In the genomic region with DNA sequence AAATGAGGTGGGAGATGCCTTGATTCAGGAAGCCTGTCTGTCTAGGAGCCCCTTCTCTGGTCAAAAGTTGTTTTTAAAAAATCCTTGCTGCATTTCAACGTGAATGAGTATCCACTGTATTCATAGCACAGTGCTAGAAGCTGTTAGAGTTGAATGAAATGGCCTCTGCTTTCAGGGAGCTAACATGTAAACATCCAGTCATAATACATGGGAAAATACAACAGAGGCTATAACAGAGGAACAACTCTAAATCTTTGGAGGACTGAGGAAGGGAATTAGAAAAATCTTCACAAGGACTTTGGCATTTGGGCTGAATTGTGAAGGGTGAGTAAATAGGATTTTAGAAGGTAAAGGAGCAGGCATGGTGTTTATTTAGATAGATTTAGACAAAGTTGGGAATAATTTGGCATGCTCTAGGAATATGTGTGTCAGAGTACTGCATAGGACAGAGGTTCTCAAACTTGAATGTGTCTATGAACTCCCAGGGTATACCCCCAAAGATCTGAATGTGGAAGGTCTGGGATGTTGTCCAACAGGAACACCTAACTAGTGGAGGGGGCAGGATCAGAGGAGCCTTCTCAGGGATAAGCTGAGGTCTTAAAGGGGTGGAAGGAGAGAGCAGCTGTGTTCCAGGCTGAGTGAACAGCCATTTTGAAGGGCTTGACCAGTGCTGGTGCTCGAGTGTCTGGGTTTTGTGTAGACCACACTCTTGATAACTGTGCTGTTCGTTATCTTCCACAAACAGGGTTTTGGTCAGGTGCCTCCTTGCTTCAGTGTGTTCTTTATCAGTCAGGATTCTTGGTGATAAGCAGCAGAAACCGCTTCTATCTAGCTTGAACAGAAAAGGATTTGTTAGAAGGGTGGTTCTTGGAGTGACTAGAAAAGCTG, we compare ENCODE assay signal across 11 cellular contexts. TPM values are rescaled to one million over a fixed set of nuclear protein-coding genes. Genes with fewer than 3 reads are reported as not detected.
DNase-seq lines count a peak whose midpoint lies in the region; ATAC-seq, FAIRE-seq and TF ChIP-seq lines count a peak whose summit lies in the region.
"Had no signal": no experiment of that assay in that cellular context is flagged by ENCODE, and none has a peak within 500 bp of the region (broad histone marks: within the 10 kb centered on the region; RNA-seq: fewer than 3 reads in every experiment).

No MANE protein-coding gene starts in this region.

- no peak for ATAC-seq in upper lobe of right lung
- ATAC-seq: activated CD8-positive, alpha-beta T cell treated with anti-CD3 and anti-CD28 coated beads for 36 hours had no signal

- no peaks in the 10 kb centered on the region for H3K9me3 Mint-ChIP-seq in activated CD4-positive, alpha-beta memory T cell treated with anti-CD3 and anti-CD28 coated beads, Interleukin-2, amount 10 ng/mL, durations not matched to agents 7 days and 5 days
- H3K9me3 Mint-ChIP-seq: activated CD8-positive, alpha-beta T cell treated with anti-CD3 and anti-CD28 coated beads for 36 hours had no signal

- DNase-seq in left ventricle myocardium inferior (no peak), cardiac septum (ENCODE audit: low spot score) (no peak), kidney (no peak), upper lobe of right lung (no peak), caudate nucleus (lab: John Stamatoyannopoulos, UW) (no peak), NOMO-1 treated with dmso at 0.1 percent for 144 hours (lab: John Stamatoyannopoulos, UW; ENCODE audit: unreplicated experiment) (no peak)
- DNase-seq in activated CD4-positive, alpha-beta memory T cell treated with anti-CD3 and anti-CD28 coated beads, Interleukin-2, amount 10 ng/mL, durations not matched to agents 7 days and 5 days, result no peak
- DNase-seq in activated effector memory CD4-positive, alpha-beta T cell treated with Interleukin-2 at 50 U/mL for 16 hours, result no peak
- DNase-seq: activated CD8-positive, alpha-beta T cell treated with anti-CD3 and anti-CD28 coated beads for 36 hours; cerebellar nuclear complex; heart right ventricle had no signal

- no peaks in the 10 kb centered on the region for H3K27me3 ChIP-seq in left ventricle myocardium inferior (ENCODE audit: low read depth)
- no peaks in the 10 kb centered on the region for H3K27me3 ChIP-seq in upper lobe of right lung
- H3K27me3 ChIP-seq: heart right ventricle had no signal

- H3K9me3 ChIP-seq in left ventricle myocardium inferior (replicated peaks) (no peaks in the 10 kb centered on the region), kidney (ENCODE audit: control insufficient read depth in 1 of 2, low read length in 2 of 2) (no peaks in the 10 kb centered on the region), upper lobe of right lung (no peaks in the 10 kb centered on the region)
- H3K9me3 ChIP-seq: heart right ventricle had no signal

- H3K27ac Mint-ChIP-seq in activated CD4-positive, alpha-beta memory T cell treated with anti-CD3 and anti-CD28 coated beads, Interleukin-2, amount 10 ng/mL, durations not matched to agents 7 days and 5 days, result peak overlapping the region; percentile 21

- CTCF ChIA-PET in activated CD4-positive, alpha-beta memory T cell treated with anti-CD3 and anti-CD28 coated beads, Interleukin-2, amount 10 ng/mL, durations not matched to agents 7 days and 5 days (lab: Charles Lee), result interaction anchor here (0.8 to 1.4 kb wide), 3 partner anchors 12 to 99 kb away, joined by 3 to 6 read pairs (median 4); no protein-coding TSS in a partner anchor

- H3K4me1 Mint-ChIP-seq in activated CD4-positive, alpha-beta memory T cell treated with anti-CD3 and anti-CD28 coated beads, Interleukin-2, amount 10 ng/mL, durations not matched to agents 7 days and 5 days, result peaks cover 68% of the 10 kb centered on the region

- TF ChIP-seq CTCF in left ventricle myocardium inferior (IDR thresholded peaks at IDR 0.05; ENCODE audit: borderline replicate concordance), result no peak
- no peak for TF ChIP-seq CTCF in kidney (IDR thresholded peaks at IDR 0.05; ENCODE audit: borderline replicate concordance, extremely low read depth, insufficient read depth)
- TF ChIP-seq CTCF in upper lobe of right lung (IDR thresholded peaks at IDR 0.05), result no peak

- intact Hi-C loops in left ventricle myocardium inferior (cut with micrococcal nuclease) (no loop called here), cardiac septum (cut with DNase I) (no loop called here), kidney (cut with DNase I) (no loop called here), upper lobe of right lung (cut with DNase I) (no loop called here)

- H3K27ac ChIP-seq in left ventricle myocardium inferior (replicated peaks), result peak overlapping the region; percentile 7
- H3K27ac ChIP-seq in kidney (ENCODE audit: low read depth in 2 of 2, low read length in 2 of 2), result peak overlapping the region in 1 of 2 donors; percentile 41
- H3K27ac ChIP-seq in upper lobe of right lung, result peak overlapping the region; percentile 5
- H3K27ac ChIP-seq in caudate nucleus (ENCODE audit: low read depth, low read length), result no peak overlapping the region

- H3K9ac ChIP-seq in kidney (ENCODE audit: low read length in 2 of 2), result peak overlapping the region; percentile 10 to 17

- peaks cover 46% of the 10 kb centered on the region for H3K36me3 Mint-ChIP-seq in activated CD4-positive, alpha-beta memory T cell treated with anti-CD3 and anti-CD28 coated beads, Interleukin-2, amount 10 ng/mL, durations not matched to agents 7 days and 5 days (ENCODE audit: low read depth)

- peaks cover 72% of the 10 kb centered on the region for H3K4me1 ChIP-seq in left ventricle myocardium inferior
- peaks cover 13 to 29% of the 10 kb centered on the region in 2 donors for H3K4me1 ChIP-seq in kidney (ENCODE audit: control insufficient read depth in 1 of 2, insufficient read depth in 1 of 2, low read depth in 1 of 2, low read length in 2 of 2)
- peaks cover 45% of the 10 kb centered on the region for H3K4me1 ChIP-seq in upper lobe of right lung

- no peak overlapping the region for H3K4me3 Mint-ChIP-seq in activated CD4-positive, alpha-beta memory T cell treated with anti-CD3 and anti-CD28 coated beads, Interleukin-2, amount 10 ng/mL, durations not matched to agents 7 days and 5 days
- H3K4me3 Mint-ChIP-seq: activated CD8-positive, alpha-beta T cell treated with anti-CD3 and anti-CD28 coated beads for 36 hours had no signal

- peaks cover 8% of the 10 kb centered on the region for H3K36me3 ChIP-seq in left ventricle myocardium inferior
- H3K36me3 ChIP-seq in kidney (ENCODE audit: control insufficient read depth in 1 of 2, insufficient read depth in 2 of 2, low read length in 2 of 2), result no peaks in the 10 kb centered on the region
- H3K36me3 ChIP-seq in upper lobe of right lung, result peaks cover 5% of the 10 kb centered on the region

- no peak for FAIRE-seq in kidney (lab: Jason Lieb, UNC)

- POLR2A ChIA-PET in activated CD4-positive, alpha-beta memory T cell treated with anti-CD3 and anti-CD28 coated beads, Interleukin-2, amount 10 ng/mL, durations not matched to agents 7 days and 5 days (lab: Charles Lee), result interaction anchor here (0.9 to 7.5 kb wide), 2 partner anchors 12 to 17 kb away, joined by 3 to 82 read pairs; a partner anchor contains a TSS

- H3K4me3 ChIP-seq in left ventricle myocardium inferior (no peak overlapping the region), kidney (ENCODE audit: low read length in 2 of 2) (no peak overlapping the region), upper lobe of right lung (no peak overlapping the region)
- H3K4me3 ChIP-seq: heart right ventricle had no signal

- H3K27me3 Mint-ChIP-seq in activated CD4-positive, alpha-beta memory T cell treated with anti-CD3 and anti-CD28 coated beads, Interleukin-2, amount 10 ng/mL, durations not matched to agents 7 days and 5 days, result no peaks in the 10 kb centered on the region
- H3K27me3 Mint-ChIP-seq: activated CD8-positive, alpha-beta T cell treated with anti-CD3 and anti-CD28 coated beads for 36 hours had no signal

RNA-seq across cellular contexts. Expression of a gene that starts 12.7 kb away (rescaled TPM):
- 74.5 TPM for total RNA-seq in left ventricle myocardium inferior
- 105 TPM for total RNA-seq in cardiac septum
- total RNA-seq in activated CD4-positive, alpha-beta memory T cell treated with anti-CD3 and anti-CD28 coated beads, Interleukin-2, amount 10 ng/mL, durations not matched to agents 7 days and 5 days, result 100 to 1,000 TPM; 150 to 157 TPM
- total RNA-seq in kidney, result 71.4 TPM
- 49.2 TPM for polyA plus RNA-seq in kidney (ENCODE audit: insufficient read depth, low read depth, low replicate concordance)
- total RNA-seq in upper lobe of right lung, result 156 TPM

RNA-seq across cellular contexts. Expression of a gene that starts 45.1 kb away (rescaled TPM):
- total RNA-seq in left ventricle myocardium inferior (3.9 TPM), cardiac septum (2.9 TPM), kidney (12.2 TPM), upper lobe of right lung (7.3 TPM)
- 10 to 100 TPM; 17.9 to 20.3 TPM for total RNA-seq in activated CD4-positive, alpha-beta memory T cell treated with anti-CD3 and anti-CD28 coated beads, Interleukin-2, amount 10 ng/mL, durations not matched to agents 7 days and 5 days
- 5.0 TPM for polyA plus RNA-seq in kidney (ENCODE audit: insufficient read depth, low read depth, low replicate concordance)
